Comparison of ENCODE assay signal across 20 cellular contexts in genomic region chr3:10021856-10022775, GRCh38.
"Had no signal": no experiment of that assay in that cellular context is flagged by ENCODE, and none has a peak within 500 bp of the region (broad histone marks: within the 10 kb centered on the region; RNA-seq: fewer than 3 reads in every experiment).

No MANE protein-coding gene starts in this region.

- H3K4me3 ChIP-seq: coronary artery, hepatocyte, lung, smooth muscle cell, tibial artery, upper lobe of right lung, vagina had no signal

- H3K4me1 Mint-ChIP-seq: endodermal cell had no signal

- H3K4me3 Mint-ChIP-seq: endodermal cell; nephron; stimulated activated memory B cell treated with anti-CD40 and anti-IgM and Interleukin-4, amounts not matched to agents 10 μg/mL and 1 μg/mL and 100 μg/mL, for 72 hours had no signal

- H3K9me3 ChIP-seq: tibial artery, upper lobe of right lung, vagina had no signal

- H3K9me3 Mint-ChIP-seq: endodermal cell; naive B cell; nephron; stimulated activated memory B cell treated with anti-CD40 and anti-IgM and Interleukin-4, amounts not matched to agents 10 μg/mL and 1 μg/mL and 100 μg/mL, for 72 hours had no signal

- H3K27me3 ChIP-seq: hepatocyte, tibial artery, upper lobe of right lung, vagina had no signal

- H2AFZ ChIP-seq: hepatocyte had no signal

- DNase-seq: effector CD4-positive, alpha-beta T cell; endodermal cell; foreskin melanocyte; head of caudate nucleus; left colon; left ventricle myocardium superior; mesendoderm; naive B cell; right cardiac atrium; stimulated activated CD4-positive, alpha-beta T cell treated with anti-CD3 and anti-CD28 coated beads, Interleukin-4, amount 100 ng/mL, for 1 hour; stimulated activated CD8-positive, alpha-beta memory T cell treated with anti-CD3 and anti-CD28 coated beads, Interleukin-4, amount 100 ng/mL, for 48 hours; tibial artery; upper lobe of right lung had no signal

- H3K27ac ChIP-seq: coronary artery, hepatocyte, tibial artery, upper lobe of right lung, vagina had no signal

- ATAC-seq: left colon; left ventricle myocardium superior; right cardiac atrium; stimulated activated memory B cell treated with anti-CD40 and anti-IgM and Interleukin-4, amounts not matched to agents 10 μg/mL and 1 μg/mL and 100 μg/mL, for 72 hours; upper lobe of right lung had no signal

- H3K4me2 ChIP-seq: hepatocyte, smooth muscle cell had no signal

- H3K27me3 Mint-ChIP-seq: naive B cell; stimulated activated memory B cell treated with anti-CD40 and anti-IgM and Interleukin-4, amounts not matched to agents 10 μg/mL and 1 μg/mL and 100 μg/mL, for 72 hours had no signal

- H3K27ac Mint-ChIP-seq: endodermal cell; nephron; stimulated activated memory B cell treated with anti-CD40 and anti-IgM and Interleukin-4, amounts not matched to agents 10 μg/mL and 1 μg/mL and 100 μg/mL, for 72 hours had no signal
